In genomic region chr13:19665427-19665859, GRCh38 we compare ENCODE assay signal across 17 cellular contexts. TPM values are rescaled to one million over a fixed set of nuclear protein-coding genes. Genes with fewer than 3 reads are reported as not detected.
DNase-seq lines count a peak whose midpoint lies in the region; ATAC-seq and TF ChIP-seq lines count a peak whose summit lies in the region.
"Had no signal": no experiment of that assay in that cellular context is flagged by ENCODE, and none has a peak within 500 bp of the region (broad histone marks: within the 10 kb centered on the region; RNA-seq: fewer than 3 reads in every experiment).

No MANE protein-coding gene starts in this region.

- H3K9me2 ChIP-seq in SK-N-SH, result no peaks in the 10 kb centered on the region

- H3K36me3 ChIP-seq in H7 (replicated peaks; ENCODE audit: control insufficient read depth, insufficient read depth, low read length) (peaks cover 1% of the 10 kb centered on the region), SK-N-SH (replicated peaks in 1 of 2; ENCODE audit: control insufficient read depth in 1 of 2, insufficient read depth in 2 of 2, low read length in 1 of 2) (peaks cover 54 to 55% of the 10 kb centered on the region in 2 experiments), neural progenitor cell (no peaks in the 10 kb centered on the region), ovary (no peaks in the 10 kb centered on the region)

- no peak for TF ChIP-seq RAD21 in SK-N-SH (IDR thresholded peaks at IDR 0.05; ENCODE audit: low read length)

- H3K4me1 Mint-ChIP-seq in neural progenitor cell, result no peaks in the 10 kb centered on the region
- H3K4me1 Mint-ChIP-seq: brain had no signal

- TF ChIP-seq EP300 in SK-N-SH (IDR thresholded peaks at IDR 0.05; ENCODE audit: borderline replicate concordance in 1 of 2, low read depth in 1 of 2, low read length in 1 of 2) (no peak), ovary (IDR thresholded peaks at IDR 0.05) (no peak)

- H3K36me3 Mint-ChIP-seq in neural progenitor cell, result peaks cover 51% of the 10 kb centered on the region

- H3K4me3 ChIP-seq in H7 (ENCODE audit: insufficient read depth, low read depth, low read length) (no peak overlapping the region), SK-N-SH (ENCODE audit: low read depth in 2 of 2, low read length in 1 of 2) (no peak overlapping the region), neural progenitor cell (no peak overlapping the region), ovary (no peak overlapping the region)
- H3K4me3 ChIP-seq: esophagus squamous epithelium, Peyer's patch had no signal

- H3K9me3 ChIP-seq in SK-N-SH, result no peaks in the 10 kb centered on the region
- no peaks in the 10 kb centered on the region for H3K9me3 ChIP-seq in neural progenitor cell (ENCODE audit: low read depth)
- no peaks in the 10 kb centered on the region for H3K9me3 ChIP-seq in ovary
- H3K9me3 ChIP-seq: esophagus squamous epithelium, Peyer's patch had no signal

- H3K79me2 ChIP-seq in SK-N-SH (ENCODE audit: insufficient read depth) (no peaks in the 10 kb centered on the region), neural progenitor cell (ENCODE audit: low read depth) (no peaks in the 10 kb centered on the region)

- peak; percentile 84 for ATAC-seq in left ventricle myocardium superior
- ATAC-seq in HG03460 (IDR thresholded peaks at IDR 0.05; ENCODE audit: unreplicated experiment), result no peak
- ATAC-seq in GM21360 (IDR thresholded peaks at IDR 0.05; ENCODE audit: unreplicated experiment), result no peak

- H3K27me3 ChIP-seq in H7 (ENCODE audit: control insufficient read depth, insufficient read depth, low read length) (no peaks in the 10 kb centered on the region), SK-N-SH (ENCODE audit: insufficient read depth) (no peaks in the 10 kb centered on the region), neural progenitor cell (no peaks in the 10 kb centered on the region), ovary (no peaks in the 10 kb centered on the region)
- H3K27me3 ChIP-seq: esophagus squamous epithelium, Peyer's patch had no signal

- no peak overlapping the region for H3K9ac ChIP-seq in SK-N-SH
- no peak overlapping the region for H3K9ac ChIP-seq in neural progenitor cell

- TF ChIP-seq POLR2A in ovary (IDR thresholded peaks at IDR 0.05), result no peak

- H3K4me3 Mint-ChIP-seq in neural progenitor cell, result no peak overlapping the region
- H3K4me3 Mint-ChIP-seq: activated naive CD4-positive, alpha-beta T cell treated with anti-CD3 and anti-CD28 coated beads for 36 hours; brain had no signal

- TF ChIP-seq CTCF in SK-N-SH (IDR thresholded peaks at IDR 0.05) (no peak), neural progenitor cell (IDR thresholded peaks at IDR 0.05) (no peak), ovary (IDR thresholded peaks at IDR 0.05) (no peak)

- CTCF ChIA-PET in SK-N-SH (lab: Yijun Ruan, JAX), result no interaction called here

- no peak overlapping the region for H2AFZ ChIP-seq in SK-N-SH (ENCODE audit: low read depth)
- H2AFZ ChIP-seq in neural progenitor cell (replicated peaks), result no peak overlapping the region

- H3K4me1 ChIP-seq in SK-N-SH (ENCODE audit: control insufficient read depth in 1 of 2, insufficient read depth in 2 of 2, low read depth in 1 of 2, low read length in 1 of 2) (peaks cover 0 to 10% of the 10 kb centered on the region in 2 experiments; a peak in 1 of 4 replicates), neural progenitor cell (no peaks in the 10 kb centered on the region), ovary (ENCODE audit: insufficient read depth) (no peaks in the 10 kb centered on the region)
- H3K4me1 ChIP-seq: esophagus squamous epithelium, Peyer's patch had no signal

- WGBS in SK-N-SH (ENCODE audit: low lambda C conversion rate), result 91% methylated on average over 3 of the region's 14 CpGs
- WGBS in ovary, 3 donors, result 83 to 87% (median 85%) methylated on average over 14 of the region's 14 CpGs

- H3K4me2 ChIP-seq in SK-N-SH (no peak overlapping the region), neural progenitor cell (no peak overlapping the region)

- no peaks in the 10 kb centered on the region for H3K9me3 Mint-ChIP-seq in neural progenitor cell
- H3K9me3 Mint-ChIP-seq: activated naive CD4-positive, alpha-beta T cell treated with anti-CD3 and anti-CD28 coated beads for 36 hours; brain had no signal

- intact Hi-C loops in left ventricle myocardium superior (cut with micrococcal nuclease) (no loop called here), ovary (cut with DNase I) (no loop called here)

- POLR2A ChIA-PET in SK-N-SH (lab: Yijun Ruan, JAX), result no interaction called here

- H4K20me1 ChIP-seq in SK-N-SH (ENCODE audit: insufficient read depth), result no peaks in the 10 kb centered on the region
- H4K20me1 ChIP-seq in neural progenitor cell (ENCODE audit: low read depth), result peaks cover 4% of the 10 kb centered on the region

- H3F3A ChIP-seq in SK-N-SH (replicated peaks; ENCODE audit: insufficient read depth) (peaks cover 7% of the 10 kb centered on the region), neural progenitor cell (ENCODE audit: low read depth) (peaks cover 7% of the 10 kb centered on the region)

- DNase-seq in H7 (peak; percentile 54), SK-N-SH (peak; percentile 38), left ventricle myocardium superior (peak; percentile 44), neural progenitor cell (ENCODE audit: low spot score) (no peak), NCI-H1048 (lab: John Stamatoyannopoulos, UW) (no peak), ovary (no peak)
- DNase-seq: activated naive CD4-positive, alpha-beta T cell treated with anti-CD3 and anti-CD28 coated beads for 36 hours; DMS53; esophagus squamous epithelium; kidney glomerular epithelial cell; NCI-H187 treated with DMSO at 0.1 percent for 48 hours; Peyer's patch; retina had no signal

- H3K27ac Mint-ChIP-seq in neural progenitor cell, result no peak overlapping the region

- peaks cover 6% of the 10 kb centered on the region for H3K27me3 Mint-ChIP-seq in neural progenitor cell (ENCODE audit: insufficient read depth, low read depth)
- H3K27me3 Mint-ChIP-seq: brain had no signal

- peak overlapping the region in 1 of 2 experiments; percentile 8; a peak in 1 of 4 replicates for H3K27ac ChIP-seq in SK-N-SH (ENCODE audit: low read depth in 2 of 2, low read length in 1 of 2)
- peak overlapping the region; percentile 63 for H3K27ac ChIP-seq in neural progenitor cell
- no peak overlapping the region for H3K27ac ChIP-seq in ovary
- H3K27ac ChIP-seq: esophagus squamous epithelium, Peyer's patch, VCaP had no signal

TF ChIP-seq in SK-N-SH, 30 proteins besides CTCF, POLR2A, EP300 and RAD21:
- TF ChIP-seq FOXM1 (IDR thresholded peaks at IDR 0.05; ENCODE audit: low read depth), result no peak
- peak; percentile 47; the same call in 1 of the 2 replicates for TF ChIP-seq POLR2AphosphoS5 (IDR thresholded peaks at IDR 0.05; ENCODE audit: low read depth, low read length)
- TF ChIP-seq GABPA (IDR thresholded peaks at IDR 0.05; ENCODE audit: low read depth), result no peak

RNA-seq across cellular contexts. Expression of gene MPHOSPH8, which starts 32.0 kb away (rescaled TPM):
- total RNA-seq in H7 (2014; rRNA removed; shearing (Covaris generic)), result 5.2 and 6.0 TPM in 2 replicates
- 11.1 and 13.0 TPM in 2 replicates for polyA plus RNA-seq in SK-N-SH (2012; rRNA removed)
- polyA plus RNA-seq in SK-N-SH (2012; cell fraction: cytosol; rRNA removed), result 11.1 and 14.2 TPM in 2 replicates
- polyA plus RNA-seq in SK-N-SH (2012; cell fraction: nucleus; rRNA removed), result 12.2 and 25.5 TPM in 2 replicates
- 29.2 TPM for total RNA-seq in left ventricle myocardium superior
- 6.4 and 7.0 TPM in 2 replicates for total RNA-seq in neural progenitor cell (ENCODE audit: low replicate concordance)
- total RNA-seq in ovary, result 10 to 100 TPM; 32.9 to 47.2 (median 38.3) TPM
- polyA plus RNA-seq in ovary, result 10 to 100 TPM; 44.3 to 58.4 TPM

Comparison
In these comparisons a context has a peak if more than half of its experiments do, and no peak if none do; other contexts are left out.
1. DNase-seq: peak in H7 (single experiment), SK-N-SH (single experiment) and left ventricle myocardium superior (single experiment); none in neural progenitor cell (single experiment), NCI-H1048 (single experiment) and ovary (0 of 5).